9 cellular contexts compared by ENCODE assay signal in genomic region chr9:112867275-112867991, GRCh38. TPM values are rescaled to one million over a fixed set of nuclear protein-coding genes. Genes with fewer than 3 reads are reported as not detected.
DNase-seq lines count a peak whose midpoint lies in the region; ATAC-seq, FAIRE-seq and TF ChIP-seq lines count a peak whose summit lies in the region.
"Had no signal": no experiment of that assay in that cellular context is flagged by ENCODE, and none has a peak within 500 bp of the region (broad histone marks: within the 10 kb centered on the region; RNA-seq: fewer than 3 reads in every experiment).

No MANE protein-coding gene starts in this region.

- no peak for TF ChIP-seq POLR2A in GM12892 (IDR thresholded peaks at IDR 0.05; ENCODE audit: low read depth, low read length)

- ATAC-seq in omental fat pad (ENCODE audit: low FRiP score), result peak; percentile 37
- no peak for ATAC-seq in HG02852 (IDR thresholded peaks at IDR 0.05; ENCODE audit: unreplicated experiment)
- no peak for ATAC-seq in GM18520 (IDR thresholded peaks at IDR 0.05; ENCODE audit: unreplicated experiment)

- FAIRE-seq in GM12892 (lab: Jason Lieb, UNC), result no peak

- DNase-seq in GM04503 (ENCODE audit: low read depth), result peak; percentile 72
- peak; percentile 46 for DNase-seq in NOMO-1 treated with dmso at 0.1 percent for 144 hours (lab: John Stamatoyannopoulos, UW; ENCODE audit: unreplicated experiment)
- peak; percentile 78 for DNase-seq in choroid plexus epithelial cell (ENCODE audit: low read depth)
- no peak for DNase-seq in omental fat pad (ENCODE audit: low spot score)
- no peak for DNase-seq in GM12892 (ENCODE audit: insufficient read length)
- no peak for DNase-seq in NCI-H774 (lab: John Stamatoyannopoulos, UW)

- TF ChIP-seq CTCF in choroid plexus epithelial cell (conservative IDR thresholded peaks at IDR 0.05; ENCODE audit: low read depth, low read length), result no peak
- TF ChIP-seq CTCF in omental fat pad (IDR thresholded peaks at IDR 0.05), result no peak

- no peak overlapping the region for H3K4me3 ChIP-seq in choroid plexus epithelial cell (ENCODE audit: low read depth, low read length)
- H3K4me3 ChIP-seq: adrenal gland had no signal

RNA-seq across cellular contexts. Expression of gene SLC46A2, which starts 23.2 kb away (rescaled TPM):
- 1 to 10 TPM in 1 of 4 donors, under 1 TPM in 1, not detected in 2; 0.36 to 1.3 TPM for total RNA-seq in omental fat pad
- not detected for polyA plus RNA-seq in GM12892 (2012; ENCODE audit: missing spikeins)

Comparison
In these comparisons a context has a peak if more than half of its experiments do, and no peak if none do; other contexts are left out.
1. DNase-seq: peak in GM04503 (single experiment), NOMO-1 treated with dmso at 0.1 percent for 144 hours (single experiment) and choroid plexus epithelial cell (single experiment); none in omental fat pad (single experiment), GM12892 (single experiment) and NCI-H774 (single experiment).